In the genomic region with DNA sequence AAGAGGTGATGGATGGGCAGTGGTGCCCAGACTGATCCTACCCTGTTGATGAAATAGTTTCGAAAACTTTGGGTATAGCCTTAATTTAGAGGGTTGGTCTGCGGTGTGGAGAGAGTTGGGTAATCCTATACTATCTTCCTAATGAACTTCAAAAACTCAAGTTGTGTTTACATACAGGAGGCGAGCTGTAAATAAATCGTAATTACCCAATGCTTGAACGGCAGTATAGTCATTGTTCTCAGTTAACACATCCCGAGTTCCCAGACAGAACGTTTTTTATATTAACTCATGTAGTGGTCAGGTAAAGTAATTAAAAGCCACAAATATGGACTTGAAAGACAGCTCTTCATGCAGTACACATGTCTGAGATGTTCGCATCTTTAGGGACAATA, we compare ENCODE assay signal across 8 cellular contexts.
A peak's percentile ranks its signal among the peaks of the same experiment; 100 is the strongest.
DNase-seq lines count a peak whose midpoint lies in the region; ATAC-seq lines count a peak whose summit lies in the region.

No MANE protein-coding gene starts in this region.

- H3K36me3 ChIP-seq in mucosa of rectum (ENCODE audit: control insufficient read depth in 2 of 2, insufficient read depth in 2 of 2, low read length in 2 of 2) = no peaks in the 10 kb centered on the region

- H3K4me1 ChIP-seq in mucosa of rectum (ENCODE audit: control insufficient read depth in 2 of 2, insufficient read depth in 2 of 2, low read length in 2 of 2) = peaks cover 3 to 4% of the 10 kb centered on the region in 2 donors

- peak overlapping the region; percentile 84 to 86 for H3K9ac ChIP-seq in mucosa of rectum (ENCODE audit: low read depth in 1 of 2, low read length in 2 of 2)

- H3K27ac ChIP-seq in cingulate gyrus (ENCODE audit: low read depth, low read length) (peak overlapping the region; percentile 93), mucosa of rectum (ENCODE audit: low read depth in 2 of 2, low read length in 2 of 2) (peak overlapping the region; percentile 87 to 88)

- no peak for ATAC-seq in HG02884 (IDR thresholded peaks at IDR 0.05; ENCODE audit: unreplicated experiment)

- DNase-seq in NCI-H1417 (lab: John Stamatoyannopoulos, UW) (peak in 2 of 3 experiments; percentile 24 to 59), NCI-H1417 treated with DMSO at 0.1 percent for 48 hours (lab: John Stamatoyannopoulos, UW) (no peak), NOMO-1 treated with DMSO at 0.1 percent for 48 hours (lab: John Stamatoyannopoulos, UW; ENCODE audit: unreplicated experiment) (peak; percentile 85), NCI-H1436 treated with DMSO at 0.1 percent for 48 hours (lab: John Stamatoyannopoulos, UW) (no peak)
- DNase-seq in activated effector memory CD4-positive, alpha-beta T cell treated with anti-CD3 and anti-CD28 coated beads, Interleukin-2, amount 50 U/mL, for 16 hours = no peak

- H3K4me3 ChIP-seq in mucosa of rectum (ENCODE audit: low read length in 2 of 2) = peak overlapping the region; percentile 84 to 98

- H3K27me3 ChIP-seq in mucosa of rectum (ENCODE audit: control insufficient read depth in 2 of 2, insufficient read depth in 2 of 2, low read length in 2 of 2) = no peaks in the 10 kb centered on the region

- H3K9me3 ChIP-seq in mucosa of rectum (ENCODE audit: control insufficient read depth in 2 of 2, low read length in 2 of 2) = no peaks in the 10 kb centered on the region

Comparison
In these comparisons a context has a peak if more than half of its experiments do, and no peak if none do; other contexts are left out.
1. DNase-seq: peak in NCI-H1417 (2 of 3) and NOMO-1 treated with DMSO at 0.1 percent for 48 hours (single experiment); none in NCI-H1417 treated with DMSO at 0.1 percent for 48 hours (single experiment), activated effector memory CD4-positive, alpha-beta T cell treated with anti-CD3 and anti-CD28 coated beads, Interleukin-2, amount 50 U/mL, for 16 hours (single experiment) and NCI-H1436 treated with DMSO at 0.1 percent for 48 hours (single experiment).